ENCODE assay signal across 14 cellular contexts in genomic region chr1:75136921-75137641, GRCh38. TPM values are rescaled to one million over a fixed set of nuclear protein-coding genes. Genes with fewer than 3 reads are reported as not detected.
DNase-seq lines count a peak whose midpoint lies in the region; TF ChIP-seq lines count a peak whose summit lies in the region.
"Had no signal": no experiment of that assay in that cellular context is flagged by ENCODE, and none has a peak within 500 bp of the region (broad histone marks: within the 10 kb centered on the region; RNA-seq: fewer than 3 reads in every experiment).

No MANE protein-coding gene starts in this region.

- H3K36me3 ChIP-seq in MM.1S (replicated peaks; ENCODE audit: insufficient read depth, low read length), result no peaks in the 10 kb centered on the region
- no peaks in the 10 kb centered on the region for H3K36me3 ChIP-seq in esophagus squamous epithelium
- H3K36me3 ChIP-seq in neural cell (ENCODE audit: insufficient read depth, low read length), result no peaks in the 10 kb centered on the region

- H3K79me2 ChIP-seq in MM.1S (ENCODE audit: low read length) (peaks cover 89% of the 10 kb centered on the region), neural cell (replicated peaks; ENCODE audit: insufficient read depth, low read length) (no peaks in the 10 kb centered on the region)

- no peak for TF ChIP-seq RAD21 in neural cell (conservative IDR thresholded peaks at IDR 0.05)

- H3F3A ChIP-seq in MM.1S (ENCODE audit: insufficient read depth, low read length) (peaks cover 31% of the 10 kb centered on the region), neural cell (ENCODE audit: insufficient read depth, low read length, poor library complexity, severe bottlenecking) (no peaks in the 10 kb centered on the region)

- no peak overlapping the region for H3K4me3 Mint-ChIP-seq in T-helper 2 cell treated with Interferon-gamma antibody and Interleukin-4, amounts not matched to agents 5 μg/mL and 100 μg/mL, for 36 hours

- peaks cover 66% of the 10 kb centered on the region for H3K27me3 Mint-ChIP-seq in T-helper 2 cell treated with Interferon-gamma antibody and Interleukin-4, amounts not matched to agents 5 μg/mL and 100 μg/mL, for 36 hours (ENCODE audit: low read depth)

- no peak overlapping the region for H3K27ac Mint-ChIP-seq in T-helper 2 cell treated with Interferon-gamma antibody and Interleukin-4, amounts not matched to agents 5 μg/mL and 100 μg/mL, for 36 hours
- H3K27ac Mint-ChIP-seq: naive thymus-derived CD8-positive, alpha-beta T cell had no signal

- no peak for TF ChIP-seq EP300 in neural cell (conservative IDR thresholded peaks at IDR 0.05; ENCODE audit: poor library complexity, severe bottlenecking)

- peak overlapping the region; percentile 77; the same call in 1 of the 2 replicates for H3K4me2 ChIP-seq in MM.1S (ENCODE audit: low read depth, low read length)
- H3K4me2 ChIP-seq in neural cell (ENCODE audit: low read length), result no peak overlapping the region

- 16 to 23% methylated on average over 11 to 20 of the region's 37 CpGs for WGBS in esophagus squamous epithelium, 2 donors

- intact Hi-C loops in esophagus squamous epithelium (cut with DNase I), result no loop called here

- no peak overlapping the region for H2AFZ ChIP-seq in MM.1S (ENCODE audit: low read length)
- no peak overlapping the region for H2AFZ ChIP-seq in neural cell (ENCODE audit: low read depth, low read length)

- H3K9me2 ChIP-seq in MM.1S (replicated peaks; ENCODE audit: insufficient read depth, low read length) (no peaks in the 10 kb centered on the region), neural cell (ENCODE audit: insufficient read depth, low read length) (no peaks in the 10 kb centered on the region)

- DNase-seq in Daoy (ENCODE audit: low read depth) (peak; percentile 16), MM.1S (no peak), esophagus squamous epithelium (lab: John Stamatoyannopoulos, UW) (no peak), middle frontal gyrus (ENCODE audit: extremely low spot score, low spot score) (no peak), NOMO-1 (lab: John Stamatoyannopoulos, UW; ENCODE audit: unreplicated experiment in 2 of 2) (no peak)
- DNase-seq in T-helper 2 cell treated with Interferon-gamma antibody and Interleukin-4, amounts not matched to agents 5 μg/mL and 100 μg/mL, for 36 hours (ENCODE audit: low spot score), result no peak
- DNase-seq in stimulated activated CD4-positive, alpha-beta T cell treated with anti-CD3 and anti-CD28 coated beads, Interleukin-15, amount 100 ng/mL, for 24 hours, result no peak
- DNase-seq: amygdala; C1 segment of cervical spinal cord; naive thymus-derived CD8-positive, alpha-beta T cell; OCI-M1; stimulated activated CD4-positive, alpha-beta T cell treated with anti-CD3 and anti-CD28 coated beads, Interleukin-12 subunit alpha, Interleukin-12 subunit beta, amount 100 ng/mL, for 4 hours had no signal

- H4K20me1 ChIP-seq in MM.1S (ENCODE audit: insufficient read depth, low read length) (no peaks in the 10 kb centered on the region), neural cell (ENCODE audit: insufficient read depth) (no peaks in the 10 kb centered on the region)

- H3K36me3 Mint-ChIP-seq in T-helper 2 cell treated with Interferon-gamma antibody and Interleukin-4, amounts not matched to agents 5 μg/mL and 100 μg/mL, for 36 hours (ENCODE audit: low read depth), result no peaks in the 10 kb centered on the region

- H3K27me3 ChIP-seq in MM.1S (replicated peaks; ENCODE audit: insufficient read depth, low read length) (no peaks in the 10 kb centered on the region), esophagus squamous epithelium (peaks cover 18 to 95% (median 36%) of the 10 kb centered on the region in 4 donors), neural cell (ENCODE audit: insufficient read depth, low read depth, low read length) (peaks cover 98% of the 10 kb centered on the region)

- TF ChIP-seq CTCF in MM.1S (IDR thresholded peaks at IDR 0.05; ENCODE audit: low read length) (no peak), esophagus squamous epithelium (IDR thresholded peaks at IDR 0.05) (no peak), neural cell (IDR thresholded peaks at IDR 0.05; ENCODE audit: poor library complexity, severe bottlenecking) (no peak)

- no peaks in the 10 kb centered on the region for H3K9me3 ChIP-seq in MM.1S (replicated peaks; ENCODE audit: insufficient read depth, low read length)
- H3K9me3 ChIP-seq in esophagus squamous epithelium, result no peaks in the 10 kb centered on the region
- no peaks in the 10 kb centered on the region for H3K9me3 ChIP-seq in neural cell (ENCODE audit: low read length)

- H3K4me3 ChIP-seq in MM.1S (ENCODE audit: low read length), result peak overlapping the region; percentile 90
- H3K4me3 ChIP-seq in esophagus squamous epithelium, result peak overlapping the region in 2 of 4 donors; percentile 44 to 65
- peak overlapping the region; percentile 57 for H3K4me3 ChIP-seq in neural cell (ENCODE audit: low read length)

- H3K4me1 ChIP-seq in MM.1S (ENCODE audit: low read length) (no peaks in the 10 kb centered on the region), esophagus squamous epithelium (peaks cover 10 to 35% (median 15%) of the 10 kb centered on the region in 3 donors)

- peaks cover 9% of the 10 kb centered on the region for H3K4me1 Mint-ChIP-seq in T-helper 2 cell treated with Interferon-gamma antibody and Interleukin-4, amounts not matched to agents 5 μg/mL and 100 μg/mL, for 36 hours (ENCODE audit: low read depth)

- H3K9ac ChIP-seq in MM.1S (ENCODE audit: low read length), result peak overlapping the region; percentile 96
- H3K9ac ChIP-seq in neural cell (ENCODE audit: low read length), result no peak overlapping the region

- peak in 1 of 4 donors; percentile 18 for TF ChIP-seq POLR2A in esophagus squamous epithelium (IDR thresholded peaks at IDR 0.05)

- no peaks in the 10 kb centered on the region for H3K9me3 Mint-ChIP-seq in T-helper 2 cell treated with Interferon-gamma antibody and Interleukin-4, amounts not matched to agents 5 μg/mL and 100 μg/mL, for 36 hours

- peak overlapping the region; percentile 87 for H3K27ac ChIP-seq in MM.1S (ENCODE audit: low read length)
- peak overlapping the region in 3 of 4 donors; percentile 36 to 90 (median 50) for H3K27ac ChIP-seq in esophagus squamous epithelium
- no peak overlapping the region for H3K27ac ChIP-seq in neural cell (ENCODE audit: low read length)

TF ChIP-seq in neural cell, 6 proteins besides CTCF, POLR2A, EP300 and RAD21:
- TF ChIP-seq SMC3 (conservative IDR thresholded peaks at IDR 0.05; ENCODE audit: poor library complexity) (no peak), EZH2 (IDR thresholded peaks at IDR 0.05; ENCODE audit: borderline replicate concordance, insufficient read depth, low read length, poor library complexity, severe bottlenecking) (no peak), TAF1 (IDR thresholded peaks at IDR 0.05; ENCODE audit: low read depth) (no peak), MXI1 (conservative IDR thresholded peaks at IDR 0.05; ENCODE audit: poor library complexity, severe bottlenecking) (no peak), POLR2AphosphoS5 (IDR thresholded peaks at IDR 0.05) (no peak), REST (IDR thresholded peaks at IDR 0.05; ENCODE audit: borderline replicate concordance) (no peak)

RNA-seq across cellular contexts. Expression of gene LHX8, which starts 2.9 kb away (rescaled TPM):
- 0.46 TPM in 1 of 2 replicates, not detected in the other for total RNA-seq in Daoy (2014; rRNA removed; shearing (Covaris generic))
- total RNA-seq in esophagus squamous epithelium, result 1 to 10 TPM in 1 of 4 donors, under 1 TPM in 1, not detected in 2; 0.23 to 1.3 TPM
- 8.8 and 11.1 TPM in 2 replicates for polyA plus RNA-seq in neural cell
- 7.3 and 8.9 TPM in 2 replicates for polyA minus RNA-seq in neural cell
- total RNA-seq: naive thymus-derived CD8-positive, alpha-beta T cell; T-helper 2 cell treated with Interferon-gamma antibody and Interleukin-4, amounts not matched to agents 100 ng/mL and 5 ng/mL, for 36 hours had no signal
- polyA plus RNA-seq: naive thymus-derived CD8-positive, alpha-beta T cell had no signal
